11 cellular contexts compared by ENCODE assay signal in the genomic region with DNA sequence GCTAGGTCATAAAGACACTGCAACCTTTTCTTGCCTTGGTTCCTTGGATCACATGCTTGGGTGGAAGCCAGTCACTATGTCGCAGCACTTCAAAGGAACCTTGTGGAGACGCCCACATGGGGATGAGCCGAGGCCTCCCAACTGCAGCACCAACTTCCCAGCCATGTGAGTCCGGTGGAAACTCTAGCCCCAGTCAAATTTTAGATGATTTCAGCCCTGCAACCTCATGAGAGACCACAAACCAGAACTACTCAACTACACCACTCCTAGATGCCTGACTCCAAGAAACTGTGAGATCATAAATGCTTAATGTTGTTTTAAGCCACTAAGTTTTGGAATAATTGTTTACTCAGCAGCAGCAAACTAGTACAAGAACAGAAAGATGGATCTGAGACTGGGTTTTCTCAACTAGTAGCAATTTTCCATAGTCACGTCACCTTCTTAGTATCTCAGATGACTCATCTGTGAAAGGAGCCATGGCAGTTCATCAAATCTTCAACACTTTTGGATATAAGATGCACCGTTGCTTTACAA.
DNase-seq lines count a peak whose midpoint lies in the region; ATAC-seq, FAIRE-seq and TF ChIP-seq lines count a peak whose summit lies in the region.
"Had no signal": no experiment of that assay in that cellular context is flagged by ENCODE, and none has a peak within 500 bp of the region (broad histone marks: within the 10 kb centered on the region; RNA-seq: fewer than 3 reads in every experiment).

No MANE protein-coding gene starts in this region.

- TF ChIP-seq POLR2A in A549 (IDR thresholded peaks at IDR 0.05; ENCODE audit: low read length), result no peak

- intact Hi-C loops in posterior vena cava (cut with DNase I), result no loop called here

- no peaks in the 10 kb centered on the region for H3K79me2 ChIP-seq in Karpas-422 (ENCODE audit: low read length)
- H3K79me2 ChIP-seq: parathyroid adenoma had no signal

- H3K27ac Mint-ChIP-seq in endodermal cell, result peak overlapping the region; percentile 35

- no peak for DNase-seq in A549 (ENCODE audit: low read depth in 1 of 2, low spot score in 1 of 2)
- DNase-seq in endodermal cell, result no peak
- no peak for DNase-seq in posterior vena cava (ENCODE audit: low spot score)
- no peak for DNase-seq in NCI-H524 (lab: John Stamatoyannopoulos, UW)
- no peak for DNase-seq in Karpas-422
- DNase-seq in NCI-H2196 (lab: John Stamatoyannopoulos, UW; ENCODE audit: unreplicated experiment), result no peak
- DNase-seq: DND-41 had no signal

- TF ChIP-seq EP300 in A549 (IDR thresholded peaks at IDR 0.05), result no peak

- peak overlapping the region in 1 of 2 experiments; percentile 37; a peak in 1 of 6 replicates for H3K27ac ChIP-seq in A549
- no peak overlapping the region for H3K27ac ChIP-seq in endodermal cell (ENCODE audit: low read depth, low read length)
- H3K27ac ChIP-seq in Karpas-422 (ENCODE audit: low read length), result no peak overlapping the region
- H3K27ac ChIP-seq: parathyroid adenoma had no signal

- H3K4me2 ChIP-seq in A549 (0 out of 3 replicates have a peak overlapping the region, but pooled peaks have one; percentile 4), Karpas-422 (ENCODE audit: low read depth, low read length, poor library complexity, severe bottlenecking) (no peak overlapping the region)

- TF ChIP-seq CTCF in A549 (IDR thresholded peaks at IDR 0.05), result no peak
- no peak for TF ChIP-seq CTCF in endodermal cell (conservative IDR thresholded peaks at IDR 0.05)

- 92% methylated on average over 6 of the region's 6 CpGs for WGBS in A549 (ENCODE audit: missing lambda C conversion rate)
- 75 to 76% methylated on average over 4 to 6 of the region's 6 CpGs for WGBS in endodermal cell (ENCODE audit: insufficient coverage in 1 of 2, insufficient read length in 1 of 2), 2 experiments

- ATAC-seq in A549, result no peak; a peak in 1 of 6 replicates
- peak; percentile 38 for ATAC-seq in GM18909 (IDR thresholded peaks at IDR 0.05; ENCODE audit: poor library complexity, unreplicated experiment)
- peak; percentile 54 for ATAC-seq in HG03571 (IDR thresholded peaks at IDR 0.05; ENCODE audit: unreplicated experiment)

- POLR2A ChIA-PET in A549 (lab: Yijun Ruan, JAX), result no interaction called here

- TF ChIP-seq RAD21 in A549 (conservative IDR thresholded peaks at IDR 0.05 in 1 of 2, IDR thresholded peaks at IDR 0.05 in 1 of 2), result no peak

- H3K27me3 ChIP-seq in endodermal cell (ENCODE audit: control insufficient read depth, insufficient read depth, low read length, poor library complexity, severe bottlenecking), result no peaks in the 10 kb centered on the region
- H3K27me3 ChIP-seq in Karpas-422 (ENCODE audit: low read length), result no peaks in the 10 kb centered on the region

- H3K4me1 Mint-ChIP-seq in endodermal cell, result peaks cover 3% of the 10 kb centered on the region

- H3K4me3 ChIP-seq in A549 (no peak overlapping the region), endodermal cell (ENCODE audit: low read length) (no peak overlapping the region), Karpas-422 (ENCODE audit: low read length) (no peak overlapping the region)

- H3K4me1 ChIP-seq in A549 (peaks cover 51% of the 10 kb centered on the region), endodermal cell (ENCODE audit: control insufficient read depth, insufficient read depth, low read length) (no peaks in the 10 kb centered on the region), Karpas-422 (ENCODE audit: low read length) (no peaks in the 10 kb centered on the region)
- H3K4me1 ChIP-seq: parathyroid adenoma had no signal

- FAIRE-seq in A549 (lab: Jason Lieb, UNC), result no peak
- FAIRE-seq: endometrium had no signal

- H3K9ac ChIP-seq in endodermal cell (ENCODE audit: extremely low read depth, low read length, poor library complexity, severe bottlenecking) (no peak overlapping the region), Karpas-422 (ENCODE audit: low read length) (no peak overlapping the region)
- H3K9ac ChIP-seq: parathyroid adenoma had no signal

- H3K9me3 Mint-ChIP-seq in endodermal cell, result no peaks in the 10 kb centered on the region

- H4K20me1 ChIP-seq in Karpas-422 (ENCODE audit: insufficient read depth, low read depth, low read length), result no peaks in the 10 kb centered on the region

- no peaks in the 10 kb centered on the region for H3K9me2 ChIP-seq in Karpas-422 (replicated peaks; ENCODE audit: insufficient read depth, low read length)

- CTCF ChIA-PET in A549 (lab: Yijun Ruan, JAX), result interaction anchor here (0.6 to 1.5 kb wide), 2 partner anchors 210 to 751 kb away, joined by 3 read pairs; no protein-coding TSS in a partner anchor

- no peak overlapping the region for H3K4me3 Mint-ChIP-seq in endodermal cell

- H2AFZ ChIP-seq in Karpas-422 (ENCODE audit: low read length), result no peak overlapping the region
- H2AFZ ChIP-seq: parathyroid adenoma had no signal

- H3K9me3 ChIP-seq in A549 (no peaks in the 10 kb centered on the region), endodermal cell (ENCODE audit: control insufficient read depth, low read length) (no peaks in the 10 kb centered on the region), Karpas-422 (ENCODE audit: low read length) (no peaks in the 10 kb centered on the region)

- H3K36me3 Mint-ChIP-seq in endodermal cell (ENCODE audit: low read depth), result no peaks in the 10 kb centered on the region

- H3K27me3 Mint-ChIP-seq in endodermal cell (ENCODE audit: insufficient read depth), result no peaks in the 10 kb centered on the region

- H3K36me3 ChIP-seq in endodermal cell (ENCODE audit: control insufficient read depth, insufficient read depth, low read length) (no peaks in the 10 kb centered on the region), Karpas-422 (ENCODE audit: insufficient read depth, low read length) (no peaks in the 10 kb centered on the region)

TF ChIP-seq in A549, 52 proteins besides CTCF, POLR2A, EP300 and RAD21:
- TF ChIP-seq, protein P1, sequence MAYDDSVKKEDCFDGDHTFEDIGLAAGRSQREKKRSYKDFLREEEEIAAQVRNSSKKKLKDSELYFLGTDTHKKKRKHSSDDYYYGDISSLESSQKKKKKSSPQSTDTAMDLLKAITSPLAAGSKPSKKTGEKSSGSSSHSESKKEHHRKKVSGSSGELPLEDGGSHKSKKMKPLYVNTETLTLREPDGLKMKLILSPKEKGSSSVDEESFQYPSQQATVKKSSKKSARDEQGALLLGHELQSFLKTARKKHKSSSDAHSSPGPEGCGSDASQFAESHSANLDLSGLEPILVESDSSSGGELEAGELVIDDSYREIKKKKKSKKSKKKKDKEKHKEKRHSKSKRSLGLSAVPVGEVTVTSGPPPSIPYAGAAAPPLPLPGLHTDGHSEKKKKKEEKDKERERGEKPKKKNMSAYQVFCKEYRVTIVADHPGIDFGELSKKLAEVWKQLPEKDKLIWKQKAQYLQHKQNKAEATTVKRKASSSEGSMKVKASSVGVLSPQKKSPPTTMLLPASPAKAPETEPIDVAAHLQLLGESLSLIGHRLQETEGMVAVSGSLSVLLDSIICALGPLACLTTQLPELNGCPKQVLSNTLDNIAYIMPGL (CRISPR knock-in tag; IDR thresholded peaks at IDR 0.05; ENCODE audit: borderline replicate concordance), result no peak
- TF ChIP-seq FOSL2 (IDR thresholded peaks at IDR 0.05) (no peak), FOSL2 (CRISPR knock-in tag; IDR thresholded peaks at IDR 0.05) (peak; percentile 52)

Comparison
In these comparisons a context has a peak if more than half of its experiments do, and no peak if none do; other contexts are left out.
1. ATAC-seq: peak in GM18909 (single experiment) and HG03571 (single experiment); none in A549 (0 of 2).